8 cellular contexts compared by ENCODE assay signal in genomic region chr3:39541917-39542329, GRCh38.
DNase-seq lines count a peak whose midpoint lies in the region; ATAC-seq and TF ChIP-seq lines count a peak whose summit lies in the region.

No MANE protein-coding gene starts in this region.

- TF ChIP-seq CTCF in left ventricle myocardium inferior (IDR thresholded peaks at IDR 0.05; ENCODE audit: borderline replicate concordance) (peak; percentile 61), RWPE1 (conservative IDR thresholded peaks at IDR 0.05; ENCODE audit: low read depth) (peak; percentile 73), gastroesophageal sphincter (IDR thresholded peaks at IDR 0.05) (peak in 1 of 4 experiments; percentile 22)

- no peaks in the 10 kb centered on the region for H3K27me3 ChIP-seq in left ventricle myocardium inferior (ENCODE audit: low read depth)
- no peaks in the 10 kb centered on the region for H3K27me3 ChIP-seq in gastroesophageal sphincter

- intact Hi-C loops in left ventricle myocardium inferior (cut with micrococcal nuclease) (no loop called here), Right ventricle myocardium inferior (cut with DNase I) (loop anchor here (5.0 kb wide), 2 partner anchors 635 to 775 kb away; no protein-coding TSS in a partner anchor)

- ATAC-seq in Right ventricle myocardium inferior (no peak), gastroesophageal sphincter (no peak), HG02870 (IDR thresholded peaks at IDR 0.05; ENCODE audit: unreplicated experiment) (no peak)

- no peaks in the 10 kb centered on the region for H3K4me1 ChIP-seq in left ventricle myocardium inferior
- H3K4me1 ChIP-seq in gastroesophageal sphincter, result no peaks in the 10 kb centered on the region

- H3K36me3 ChIP-seq in left ventricle myocardium inferior (no peaks in the 10 kb centered on the region), gastroesophageal sphincter (no peaks in the 10 kb centered on the region)

- CTCF ChIA-PET in RWPE1 (lab: Yijun Ruan, JAX), result interaction anchor here (0.7 to 1.2 kb wide), 3 partner anchors 31 to 890 kb away, joined by 3 to 4 read pairs (median 3); no protein-coding TSS in a partner anchor

- TF ChIP-seq POLR2A in gastroesophageal sphincter (IDR thresholded peaks at IDR 0.05), result no peak

- DNase-seq in left ventricle myocardium inferior, result no peak
- no peak for DNase-seq in Right ventricle myocardium inferior (ENCODE audit: missing footprints)
- DNase-seq in RWPE1 (ENCODE audit: low spot score), result peak; percentile 6
- DNase-seq in globus pallidus (ENCODE audit: low spot score), result peak; percentile 59
- no peak for DNase-seq in NCI-H524 treated with DMSO at 0.1 percent for 48 hours (lab: John Stamatoyannopoulos, UW)
- DNase-seq in amygdala (lab: John Stamatoyannopoulos, UW), result no peak

- H3K9me3 ChIP-seq in left ventricle myocardium inferior (replicated peaks) (no peaks in the 10 kb centered on the region), gastroesophageal sphincter (no peaks in the 10 kb centered on the region)

- POLR2A ChIA-PET in RWPE1 (lab: Yijun Ruan, JAX; ENCODE audit: low non-redundant PET), result no interaction called here

- TF ChIP-seq EP300 in gastroesophageal sphincter (IDR thresholded peaks at IDR 0.05), result no peak

- H3K4me3 ChIP-seq in left ventricle myocardium inferior, result peak overlapping the region; percentile 24
- no peak overlapping the region for H3K4me3 ChIP-seq in gastroesophageal sphincter

- H3K27ac ChIP-seq in left ventricle myocardium inferior (replicated peaks) (no peak overlapping the region), RWPE1 (no peak overlapping the region), gastroesophageal sphincter (no peak overlapping the region)

- WGBS in gastroesophageal sphincter (ENCODE audit: low coverage in 1 of 2), 2 donors, result 14 to 20% methylated on average over 5 of the region's 5 CpGs

Comparison
In these comparisons a context has a peak if more than half of its experiments do, and no peak if none do; other contexts are left out.
1. DNase-seq: peak in RWPE1 (single experiment) and globus pallidus (single experiment); none in left ventricle myocardium inferior (single experiment), Right ventricle myocardium inferior (single experiment), NCI-H524 treated with DMSO at 0.1 percent for 48 hours (single experiment) and amygdala (0 of 56).